In the genomic region with DNA sequence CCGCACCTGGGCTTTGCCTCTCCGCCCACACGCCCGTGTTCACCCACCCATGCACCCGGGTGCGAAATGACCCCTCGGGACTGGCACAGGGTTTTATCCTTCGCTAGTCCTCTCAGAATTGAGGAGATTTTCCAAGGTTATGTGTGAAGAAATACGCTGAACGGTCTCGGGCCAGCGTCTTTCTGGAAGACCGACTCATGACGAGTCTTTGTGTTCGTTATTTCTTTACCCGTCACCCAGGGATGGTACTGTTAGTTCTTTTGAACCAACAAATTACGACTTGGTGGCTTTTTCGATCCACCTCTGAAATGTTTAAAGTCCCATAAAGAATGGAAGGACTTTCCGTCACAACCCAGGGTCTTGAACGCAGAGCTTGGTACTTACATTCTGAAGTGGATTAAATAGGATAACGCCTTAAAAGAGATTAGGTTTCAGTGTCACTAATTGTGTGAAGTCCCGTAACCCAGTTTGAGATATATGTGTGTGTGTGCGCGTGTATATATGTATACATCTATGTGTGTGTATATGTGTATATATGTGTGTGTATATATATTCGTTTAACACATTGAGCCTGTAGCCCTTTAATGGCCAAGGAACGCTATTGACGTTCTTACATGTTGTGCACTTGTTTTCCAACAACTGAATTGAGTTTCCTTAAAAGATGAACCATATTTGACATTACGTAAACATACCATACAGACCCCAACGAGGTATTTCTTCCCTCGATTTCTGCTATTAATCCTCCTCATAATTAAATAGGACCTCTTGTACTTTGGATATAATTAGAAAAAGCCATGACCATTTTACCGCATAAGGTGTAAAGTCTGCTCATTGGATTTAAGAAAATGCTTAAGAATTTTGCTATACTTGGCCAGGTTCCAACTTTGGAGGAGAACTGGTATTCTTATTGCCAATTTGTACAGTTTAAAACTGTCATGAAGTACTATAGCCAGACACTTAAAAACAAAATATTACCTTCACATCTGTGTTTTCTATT, we compare ENCODE assay signal across 8 cellular contexts. TPM values are rescaled to one million over a fixed set of nuclear protein-coding genes. Genes with fewer than 3 reads are reported as not detected.
A peak's percentile ranks its signal among the peaks of the same experiment; 100 is the strongest.
DNase-seq lines count a peak whose midpoint lies in the region; ATAC-seq and TF ChIP-seq lines count a peak whose summit lies in the region.

No MANE protein-coding gene starts in this region.

- ATAC-seq in psoas muscle: peak in 2 of 4 donors; percentile 4 to 24
- no peak for ATAC-seq in activated CD4-positive, CD25-positive, alpha-beta regulatory T cell treated with anti-CD3 and anti-CD28 coated beads, Interleukin-2, amount 50 U/mL, for 24 hours

- H3K27me3 ChIP-seq in Caco-2 (replicated peaks; ENCODE audit: control insufficient read depth, insufficient read depth, low read length): no peaks in the 10 kb centered on the region
- H3K27me3 ChIP-seq in psoas muscle (ENCODE audit: insufficient read depth in 3 of 3, low read length in 2 of 3): no peaks in the 10 kb centered on the region

- WGBS in psoas muscle, 3 donors: 1 to 2% (median 2%) methylated on average over 31 of the region's 31 CpGs

- H3K27ac ChIP-seq in psoas muscle: peak overlapping the region; percentile 94

- POLR2A ChIA-PET in Caco-2 (lab: Charles Lee): interaction anchor here (1.0 to 2.1 kb wide), 3 partner anchors 47 to 282 kb away, joined by 3 to 19 read pairs (median 4); a partner anchor contains a TSS

- peaks cover 27% of the 10 kb centered on the region for H3K36me3 Mint-ChIP-seq in Caco-2 (ENCODE audit: insufficient read depth, unreplicated experiment)

- H3K36me3 ChIP-seq in Caco-2 (ENCODE audit: control insufficient read depth, insufficient read depth, low read length) (no peaks in the 10 kb centered on the region), psoas muscle (ENCODE audit: insufficient read depth in 1 of 2, low read depth in 1 of 2) (peaks cover 0 to 2% of the 10 kb centered on the region in 2 donors)

- no peaks in the 10 kb centered on the region for H3K27me3 Mint-ChIP-seq in Caco-2 (ENCODE audit: insufficient read depth, unreplicated experiment)

- TF ChIP-seq CTCF in Caco-2 (IDR thresholded peaks at IDR 0.05; ENCODE audit: insufficient read depth in 1 of 2, low read depth in 1 of 2, low read length in 1 of 2, severe bottlenecking in 1 of 2, unreplicated experiment in 1 of 2): no peak
- no peak for TF ChIP-seq CTCF in WI38 (IDR thresholded peaks at IDR 0.05; ENCODE audit: low read depth, low read length)
- no peak for TF ChIP-seq CTCF in psoas muscle (IDR thresholded peaks at IDR 0.05)

- H3K9me3 Mint-ChIP-seq in Caco-2 (ENCODE audit: unreplicated experiment): no peaks in the 10 kb centered on the region

- H3K4me1 ChIP-seq in Caco-2 (peaks cover 23% of the 10 kb centered on the region), psoas muscle (peaks cover 49% of the 10 kb centered on the region)

- peak overlapping the region; percentile 97 for H3K27ac Mint-ChIP-seq in Caco-2 (ENCODE audit: unreplicated experiment)

- peaks cover 27% of the 10 kb centered on the region for H3K4me1 Mint-ChIP-seq in Caco-2 (ENCODE audit: low read depth, unreplicated experiment)

- TSS peak; percentile 27 for BruUV-seq in Caco-2 (replicated peaks; lab: Mats Ljungman, UMichigan)

- H3K9me3 ChIP-seq in Caco-2 (no peaks in the 10 kb centered on the region), psoas muscle (no peaks in the 10 kb centered on the region)

- H3K4me3 ChIP-seq in Caco-2 (ENCODE audit: low read depth, low read length) (peak overlapping the region; percentile 86), WI38 (ENCODE audit: low read depth, low read length) (peak overlapping the region; percentile 99), psoas muscle (peak overlapping the region; percentile 72)

- peak overlapping the region; percentile 96 for H3K4me3 Mint-ChIP-seq in Caco-2 (ENCODE audit: unreplicated experiment)

- DNase-seq in Caco-2 (no peak), HT1080 (ENCODE audit: low read depth) (peak; percentile 14), foreskin melanocyte (peak; percentile 24), psoas muscle (no peak), amniotic stem cell (lab: John Stamatoyannopoulos, UW) (no peak), GOT3 (lab: John Stamatoyannopoulos, UW) (no peak)

- CTCF ChIA-PET in Caco-2 (lab: Charles Lee): no interaction called here

- intact Hi-C loops in Caco-2 (cut with micrococcal nuclease; ENCODE audit: unreplicated experiment): loop anchor here (1.0 to 10.0 kb wide), 3 partner anchors 102 to 1172 kb away; no protein-coding TSS in a partner anchor
- intact Hi-C loops in psoas muscle (cut with DNase I): loop anchor here in 1 of 2 donors (5.0 kb wide), 2 partner anchors 100 to 155 kb away; no protein-coding TSS in a partner anchor

RNA-seq across cellular contexts. Expression of a gene that starts 0.9 kb away (rescaled TPM):
- total RNA-seq in Caco-2 (2022): 97.2 and 98.1 TPM in 2 replicates
- total RNA-seq in HT1080 (2014; rRNA removed; shearing (Covaris generic)): 81.4 and 91.2 TPM in 2 replicates
- polyA plus RNA-seq in HT1080 (2015; cell fraction: cytosol; rRNA removed): 110 and 143 TPM in 2 replicates
- polyA plus RNA-seq in HT1080 (2015; cell fraction: nucleus; rRNA removed): 109 and 123 TPM in 2 replicates
- total RNA-seq in psoas muscle: 10 to 100 TPM; 31.1 to 56.3 (median 51.2) TPM
- 10 to 100 TPM; 33.9 to 83.8 (median 66.9) TPM for polyA plus RNA-seq in psoas muscle

Comparison
In these comparisons a context has a peak if more than half of its experiments do, and no peak if none do; other contexts are left out.
1. DNase-seq: peak in HT1080 (single experiment) and foreskin melanocyte (single experiment); none in Caco-2 (0 of 2), psoas muscle (0 of 2), amniotic stem cell (single experiment) and GOT3 (single experiment).
2. Peak in every context shown above with its lines, with median percentiles within 50 percentile points of each other: H3K4me3 ChIP-seq.